Comparison of ENCODE assay signal across 29 cellular contexts in the genomic region with DNA sequence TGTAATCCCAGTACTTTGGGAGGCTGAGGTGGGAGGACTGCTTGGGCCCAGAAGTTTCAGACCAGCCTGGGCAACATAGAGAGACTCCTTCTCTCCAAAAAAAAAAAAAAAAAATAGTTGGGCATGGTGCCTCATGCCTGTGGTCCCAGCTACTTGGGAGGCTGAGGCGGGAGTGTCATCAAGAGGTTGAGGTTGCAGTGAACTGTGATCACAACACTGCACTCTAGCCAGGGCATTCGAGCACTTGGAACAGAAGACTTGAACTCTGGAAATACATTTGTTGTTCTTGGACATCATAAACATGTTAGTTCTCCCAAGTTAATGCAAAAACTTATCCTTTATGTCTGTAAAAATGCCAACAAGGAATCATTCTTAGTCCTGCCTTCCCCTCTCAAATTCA. TPM values are rescaled to one million over a fixed set of nuclear protein-coding genes. Genes with fewer than 3 reads are reported as not detected.
DNase-seq lines count a peak whose midpoint lies in the region; ATAC-seq and TF ChIP-seq lines count a peak whose summit lies in the region.
"Had no signal": no experiment of that assay in that cellular context is flagged by ENCODE, and none has a peak within 500 bp of the region (broad histone marks: within the 10 kb centered on the region; RNA-seq: fewer than 3 reads in every experiment).

No MANE protein-coding gene starts in this region.

- peaks cover 14% of the 10 kb centered on the region for H3K4me1 ChIP-seq in CD8-positive, alpha-beta T cell (ENCODE audit: insufficient read depth, low read length)
- H3K4me1 ChIP-seq in trophoblast cell (ENCODE audit: control insufficient read depth in 1 of 2, insufficient read depth in 2 of 2, low read length in 2 of 2): peaks cover 0 to 4% of the 10 kb centered on the region in 2 experiments
- peaks cover 6% of the 10 kb centered on the region for H3K4me1 ChIP-seq in CD4-positive, alpha-beta memory T cell (ENCODE audit: insufficient read depth, low read length)

- peaks cover 7% of the 10 kb centered on the region for H3K36me3 ChIP-seq in CD8-positive, alpha-beta T cell (ENCODE audit: insufficient read depth, low read length)
- peaks cover 10 to 12% of the 10 kb centered on the region in 2 experiments for H3K36me3 ChIP-seq in trophoblast cell (ENCODE audit: control insufficient read depth in 1 of 2, insufficient read depth in 2 of 2, low read length in 2 of 2)
- no peaks in the 10 kb centered on the region for H3K36me3 ChIP-seq in CD4-positive, alpha-beta memory T cell (ENCODE audit: insufficient read depth, low read length)
- H3K36me3 ChIP-seq: ovary had no signal

- no peaks in the 10 kb centered on the region for H3K27me3 ChIP-seq in CD8-positive, alpha-beta T cell (ENCODE audit: insufficient read depth, low read length)
- H3K27me3 ChIP-seq in trophoblast cell (ENCODE audit: insufficient read depth, low read length): no peaks in the 10 kb centered on the region
- H3K27me3 ChIP-seq in CD4-positive, alpha-beta memory T cell (ENCODE audit: insufficient read depth, low read length): no peaks in the 10 kb centered on the region
- H3K27me3 ChIP-seq: adrenal gland, esophagus squamous epithelium, left lung, ovary, tibial nerve had no signal

- no peaks in the 10 kb centered on the region for H3K9me3 ChIP-seq in CD8-positive, alpha-beta T cell (ENCODE audit: low read length)
- H3K9me3 ChIP-seq in trophoblast cell (ENCODE audit: insufficient read depth, low read depth, low read length): peaks cover 2% of the 10 kb centered on the region
- H3K9me3 ChIP-seq in CD4-positive, alpha-beta memory T cell (ENCODE audit: control insufficient read depth in 1 of 2, low read length in 2 of 2): no peaks in the 10 kb centered on the region
- H3K9me3 ChIP-seq: adrenal gland, esophagus squamous epithelium, left lung, ovary, tibial nerve had no signal

- H3K4me3 ChIP-seq in CD8-positive, alpha-beta T cell (ENCODE audit: low read depth, low read length): no peak overlapping the region
- H3K4me3 ChIP-seq in fibroblast of mammary gland (ENCODE audit: control insufficient read depth, low read depth, low read length) (no peak overlapping the region), trophoblast cell (ENCODE audit: low read depth, low read length) (no peak overlapping the region)
- H3K4me3 ChIP-seq in CD4-positive, alpha-beta memory T cell (ENCODE audit: low read length in 2 of 2): no peak overlapping the region
- H3K4me3 ChIP-seq: adrenal gland, esophagus squamous epithelium, ovary, SK-N-MC had no signal

- no peak overlapping the region for H3K4me3 Mint-ChIP-seq in CD8-positive, alpha-beta T cell
- H3K4me3 Mint-ChIP-seq in activated T-helper 17 cell treated with anti-CD3 and anti-CD28 coated beads, Interleukin-2, amount 50 U/mL, for 72 hours: no peak overlapping the region
- H3K4me3 Mint-ChIP-seq in CD4-positive, alpha-beta memory T cell: no peak overlapping the region
- H3K4me3 Mint-ChIP-seq: T-helper 1 cell treated with Interleukin-12 subunit alpha and Interleukin-12 subunit beta and Interleukin-4 antibody, amounts not matched to agents 30 μg/mL and 1 μg/mL, for 36 hours had no signal

- no peak overlapping the region for H2AFZ ChIP-seq in trophoblast cell (ENCODE audit: insufficient read depth, low read length, poor library complexity)

- H3K4me2 ChIP-seq in trophoblast cell (ENCODE audit: low read length): no peak overlapping the region

- peak overlapping the region; percentile 43 for H3K4ac ChIP-seq in trophoblast cell (ENCODE audit: low read depth, low read length)

- H3K27ac Mint-ChIP-seq in CD8-positive, alpha-beta T cell: peak overlapping the region; percentile 62
- peak overlapping the region; percentile 49 for H3K27ac Mint-ChIP-seq in activated T-helper 17 cell treated with anti-CD3 and anti-CD28 coated beads, Interleukin-2, amount 50 U/mL, for 72 hours
- H3K27ac Mint-ChIP-seq in CD4-positive, alpha-beta memory T cell: no peak overlapping the region
- H3K27ac Mint-ChIP-seq: B cell; T-helper 1 cell treated with Interleukin-12 subunit alpha and Interleukin-12 subunit beta and Interleukin-4 antibody, amounts not matched to agents 30 μg/mL and 1 μg/mL, for 36 hours had no signal

- no peaks in the 10 kb centered on the region for H3K27me3 Mint-ChIP-seq in CD8-positive, alpha-beta T cell (ENCODE audit: low read depth)
- H3K27me3 Mint-ChIP-seq in activated T-helper 17 cell treated with anti-CD3 and anti-CD28 coated beads, Interleukin-2, amount 50 U/mL, for 72 hours: no peaks in the 10 kb centered on the region
- no peaks in the 10 kb centered on the region for H3K27me3 Mint-ChIP-seq in CD4-positive, alpha-beta memory T cell
- H3K27me3 Mint-ChIP-seq: activated CD4-positive, alpha-beta T cell treated with anti-CD3 and anti-CD28 coated beads for 36 hours; B cell; naive thymus-derived CD4-positive, alpha-beta T cell; stimulated activated naive CD8-positive, alpha-beta T cell treated with anti-CD3 and anti-CD28 coated beads, Interleukin-15, amount 100 ng/mL, for 72 hours had no signal

- H4K12ac ChIP-seq in trophoblast cell (ENCODE audit: low read depth, low read length): no peak overlapping the region

- no peaks in the 10 kb centered on the region for H3K9me3 Mint-ChIP-seq in CD8-positive, alpha-beta T cell
- H3K9me3 Mint-ChIP-seq in activated T-helper 17 cell treated with anti-CD3 and anti-CD28 coated beads, Interleukin-2, amount 50 U/mL, for 72 hours: no peaks in the 10 kb centered on the region
- no peaks in the 10 kb centered on the region for H3K9me3 Mint-ChIP-seq in CD4-positive, alpha-beta memory T cell
- H3K9me3 Mint-ChIP-seq: naive thymus-derived CD4-positive, alpha-beta T cell; stimulated activated naive CD8-positive, alpha-beta T cell treated with anti-CD3 and anti-CD28 coated beads, Interleukin-15, amount 100 ng/mL, for 72 hours; T-helper 1 cell treated with Interleukin-12 subunit alpha and Interleukin-12 subunit beta and Interleukin-4 antibody, amounts not matched to agents 30 μg/mL and 1 μg/mL, for 36 hours had no signal

- intact Hi-C loops in CD8-positive, alpha-beta T cell (cut with DNase I, micrococcal nuclease): no loop called here
- intact Hi-C loops in CD4-positive, alpha-beta memory T cell (cut with micrococcal nuclease): no loop called here

- no peak overlapping the region for H3K23ac ChIP-seq in trophoblast cell (ENCODE audit: low read length)

- H2BK5ac ChIP-seq in trophoblast cell (ENCODE audit: low read depth, low read length, poor library complexity): no peak overlapping the region

- no peak overlapping the region for H2BK120ac ChIP-seq in trophoblast cell (ENCODE audit: insufficient read depth, low read length, poor library complexity)

- no peak overlapping the region for H2BK12ac ChIP-seq in trophoblast cell (ENCODE audit: low read length)

- H2AK5ac ChIP-seq in trophoblast cell (ENCODE audit: low read length): no peak overlapping the region

- no peak overlapping the region for H3K18ac ChIP-seq in trophoblast cell (ENCODE audit: low read length)

- POLR2A ChIA-PET in CD8-positive, alpha-beta T cell (lab: Charles Lee): no interaction called here
- POLR2A ChIA-PET in CD4-positive, alpha-beta memory T cell (lab: Charles Lee; ENCODE audit: partially characterized antibody): interaction anchor here (1.6 kb wide), 1 partner anchor 30 kb away, joined by 6 read pairs; a partner anchor contains a TSS

- peaks cover 2% of the 10 kb centered on the region for H3K79me2 ChIP-seq in trophoblast cell (ENCODE audit: control insufficient read depth, insufficient read depth, low read length, poor library complexity)

- H3K79me1 ChIP-seq in trophoblast cell (ENCODE audit: low read length): no peaks in the 10 kb centered on the region

- H3K27ac ChIP-seq in CD8-positive, alpha-beta T cell (ENCODE audit: low read depth, low read length): no peak overlapping the region
- no peak overlapping the region for H3K27ac ChIP-seq in trophoblast cell (ENCODE audit: low read depth, low read length)
- no peak overlapping the region for H3K27ac ChIP-seq in CD4-positive, alpha-beta memory T cell (ENCODE audit: low read depth, low read length)
- H3K27ac ChIP-seq: adrenal gland, esophagus squamous epithelium, ovary, SK-N-MC, tibial nerve had no signal

- ATAC-seq in CD8-positive, alpha-beta T cell: no peak
- no peak for ATAC-seq in activated T-helper 17 cell treated with anti-CD3 and anti-CD28 coated beads, Interleukin-2, amount 50 U/mL, for 72 hours (replicated peaks)
- ATAC-seq: activated CD4-positive, alpha-beta T cell treated with anti-CD3 and anti-CD28 coated beads for 36 hours; left lung; naive thymus-derived CD4-positive, alpha-beta T cell; right cardiac atrium; stimulated activated naive CD8-positive, alpha-beta T cell treated with anti-CD3 and anti-CD28 coated beads, Interleukin-15, amount 100 ng/mL, for 72 hours had no signal

- H4K91ac ChIP-seq in trophoblast cell (ENCODE audit: low read depth, low read length): no peak overlapping the region

- WGBS in trophoblast cell (ENCODE audit: extremely low coverage, insufficient coverage, insufficient read length): no CpG with 5 or more reads among the region's 2 CpGs

- no peak for TF ChIP-seq CTCF in CD8-positive, alpha-beta T cell (IDR thresholded peaks at IDR 0.05)
- TF ChIP-seq CTCF in fibroblast of mammary gland (conservative IDR thresholded peaks at IDR 0.05; ENCODE audit: control insufficient read depth, insufficient read depth, low read depth, low read length): no peak

- DNase-seq in CD8-positive, alpha-beta T cell: no peak
- peak; percentile 52 for DNase-seq in fibroblast of mammary gland (ENCODE audit: low read depth)
- DNase-seq in trophoblast cell: no peak
- no peak for DNase-seq in activated CD4-positive, alpha-beta T cell treated with anti-CD3 and anti-CD28 coated beads, Interleukin-2, amount 50 U/mL, for 4 hours
- DNase-seq in CD4-positive, alpha-beta memory T cell: no peak
- no peak for DNase-seq in stimulated activated CD4-positive, alpha-beta T cell treated with anti-CD3 and anti-CD28 coated beads, Interleukin-2, amount 100 ng/mL, for 24 hours
- no peak for DNase-seq in NCI-H1694 (lab: John Stamatoyannopoulos, UW)
- DNase-seq: activated CD4-positive, alpha-beta T cell treated with anti-CD3 and anti-CD28 coated beads for 36 hours; activated CD8-positive, alpha-beta memory T cell treated with anti-CD3 and anti-CD28 coated beads for 24 hours; activated naive CD4-positive, alpha-beta T cell; activated T-cell treated with anti-CD3 and anti-CD28 coated beads, Interleukin-2, amount 50 U/mL, for 1 hour; adrenal gland; cortex of kidney; DMS79 treated with DMSO at 0.1 percent for 48 hours; esophagus squamous epithelium; H7; left lung; naive thymus-derived CD4-positive, alpha-beta T cell; NCI-H187 treated with DMSO at 0.1 percent for 48 hours; NCI-H226; NCI-H748 treated with DMSO at 0.1 percent for 48 hours; right cardiac atrium; stimulated activated naive CD8-positive, alpha-beta T cell treated with anti-CD3 and anti-CD28 coated beads, Interleukin-15, amount 100 ng/mL, for 72 hours had no signal

- CTCF ChIA-PET in CD8-positive, alpha-beta T cell (lab: Charles Lee): no interaction called here
- CTCF ChIA-PET in CD4-positive, alpha-beta memory T cell (lab: Charles Lee; ENCODE audit: partially characterized antibody): no interaction called here

- H4K8ac ChIP-seq in trophoblast cell (ENCODE audit: low read depth, low read length): no peak overlapping the region

- no peak overlapping the region for H3K9ac ChIP-seq in trophoblast cell (ENCODE audit: low read length)

- peaks cover 50% of the 10 kb centered on the region for H3K4me1 Mint-ChIP-seq in CD8-positive, alpha-beta T cell (ENCODE audit: low read depth)
- H3K4me1 Mint-ChIP-seq in activated T-helper 17 cell treated with anti-CD3 and anti-CD28 coated beads, Interleukin-2, amount 50 U/mL, for 72 hours: peaks cover 27% of the 10 kb centered on the region
- H3K4me1 Mint-ChIP-seq in CD4-positive, alpha-beta memory T cell: peaks cover 19 to 56% (median 39%) of the 10 kb centered on the region in 4 donors

- no peak overlapping the region for H3K14ac ChIP-seq in trophoblast cell (ENCODE audit: low read length)

- H3K36me3 Mint-ChIP-seq in CD8-positive, alpha-beta T cell: peaks cover 71% of the 10 kb centered on the region
- peaks cover 84% of the 10 kb centered on the region for H3K36me3 Mint-ChIP-seq in activated T-helper 17 cell treated with anti-CD3 and anti-CD28 coated beads, Interleukin-2, amount 50 U/mL, for 72 hours (ENCODE audit: low read depth)
- H3K36me3 Mint-ChIP-seq in CD4-positive, alpha-beta memory T cell: peaks cover 31 to 53% of the 10 kb centered on the region in 2 donors

RNA-seq across cellular contexts. Expression of a gene that starts 29.6 kb away (rescaled TPM):
- total RNA-seq in CD8-positive, alpha-beta T cell: 10 to 100 TPM; 83.1 to 86.2 TPM
- total RNA-seq in activated T-helper 17 cell treated with anti-CD3 and anti-CD28 coated beads, Interleukin-2, amount 50 U/mL, for 72 hours: 10 to 100 TPM; 77.2 to 77.8 TPM
- 39.4 and 40.8 TPM in 2 replicates for polyA plus RNA-seq in trophoblast cell (2013)
- 100 to 1,000 TPM in 1 of 2 experiments, 10 to 100 TPM in 1; 99.6 to 118 TPM for total RNA-seq in CD4-positive, alpha-beta memory T cell
- polyA plus RNA-seq in CD4-positive, alpha-beta memory T cell: 10 to 100 TPM in 1 of 2 donors, 1 to 10 TPM in 1; 6.7 to 35.5 TPM

RNA-seq across cellular contexts. Expression of a gene that starts 42.9 kb away (rescaled TPM):
- 10 to 100 TPM; 30.8 to 35.9 TPM for total RNA-seq in CD8-positive, alpha-beta T cell
- 10 to 100 TPM; 39.0 to 43.0 TPM for total RNA-seq in activated T-helper 17 cell treated with anti-CD3 and anti-CD28 coated beads, Interleukin-2, amount 50 U/mL, for 72 hours
- 39.9 and 42.1 TPM in 2 replicates for polyA plus RNA-seq in trophoblast cell (2013)
- total RNA-seq in CD4-positive, alpha-beta memory T cell: 10 to 100 TPM; 82.3 to 86.2 TPM
- polyA plus RNA-seq in CD4-positive, alpha-beta memory T cell: 10 to 100 TPM; 54.3 to 59.4 TPM

RNA-seq across cellular contexts. Expression of a gene that starts 58.1 kb away (rescaled TPM):
- 10 to 100 TPM in 1 of 2 experiments, 1 to 10 TPM in 1; 9.0 to 10.3 TPM for total RNA-seq in CD8-positive, alpha-beta T cell
- total RNA-seq in activated T-helper 17 cell treated with anti-CD3 and anti-CD28 coated beads, Interleukin-2, amount 50 U/mL, for 72 hours: 10 to 100 TPM; 27.2 to 43.6 TPM
- 17.6 and 18.7 TPM in 2 replicates for polyA plus RNA-seq in trophoblast cell (2013)
- 10 to 100 TPM; 26.8 to 29.1 TPM for total RNA-seq in CD4-positive, alpha-beta memory T cell
- 10 to 100 TPM in 1 of 2 donors, 1 to 10 TPM in 1; 3.6 to 13.7 TPM for polyA plus RNA-seq in CD4-positive, alpha-beta memory T cell

Comparison
In these comparisons a context has a peak if more than half of its experiments do, and no peak if none do; other contexts are left out.
1. H3K27ac Mint-ChIP-seq: peak in CD8-positive, alpha-beta T cell (single experiment) and activated T-helper 17 cell treated with anti-CD3 and anti-CD28 coated beads, Interleukin-2, amount 50 U/mL, for 72 hours (single experiment); none in CD4-positive, alpha-beta memory T cell (0 of 7).